In genomic region chr7:103877565-103877964, GRCh38 we compare ENCODE assay signal across 27 cellular contexts.
"Had no signal": no experiment of that assay in that cellular context is flagged by ENCODE, and none has a peak within 500 bp of the region (broad histone marks: within the 10 kb centered on the region; RNA-seq: fewer than 3 reads in every experiment).

No MANE protein-coding gene starts in this region.

- ATAC-seq: activated naive CD4-positive, alpha-beta T cell treated with anti-CD3 and anti-CD28 coated beads, Interleukin-2, amount 50 U/mL, for 72 hours; activated naive CD8-positive, alpha-beta T cell treated with anti-CD3 and anti-CD28 coated beads, Interleukin-2, amount 50 U/mL, for 24 hours; activated T-cell treated with anti-CD3 and anti-CD28 coated beads, Interleukin-2, amount 50 U/mL, for 4 hours; body of pancreas; SK-N-SH treated with all-trans-retinoic acid at 6 μM for 48 hours; T-helper 17 cell had no signal

- H3K9me3 Mint-ChIP-seq: activated B cell treated with CpG ODN at 0.5 μM for 24 hours; activated CD4-positive, alpha-beta memory T cell treated with anti-CD3 and anti-CD28 coated beads for 36 hours; activated CD4-positive, alpha-beta T cell treated with anti-CD3 and anti-CD28 coated beads, Interleukin-2, amount 10 ng/mL, durations not matched to agents 7 days and 5 days; activated T-cell treated with anti-CD3 and anti-CD28 coated beads, Interleukin-2, amount 50 U/mL, for 4 hours had no signal

- H3K9me3 ChIP-seq: ascending aorta, body of pancreas, Peyer's patch, SJCRH30 had no signal

- H3K4me3 Mint-ChIP-seq: activated B cell treated with CpG ODN at 0.5 μM for 24 hours; activated CD4-positive, alpha-beta memory T cell treated with anti-CD3 and anti-CD28 coated beads for 36 hours; activated CD4-positive, alpha-beta T cell treated with anti-CD3 and anti-CD28 coated beads, Interleukin-2, amount 10 ng/mL, durations not matched to agents 7 days and 5 days; activated naive CD8-positive, alpha-beta T cell treated with anti-CD3 and anti-CD28 coated beads, Interleukin-2, amount 50 U/mL, for 24 hours; activated T-cell treated with anti-CD3 and anti-CD28 coated beads, Interleukin-2, amount 50 U/mL, for 4 hours; T-helper 17 cell had no signal

- H3K27me3 Mint-ChIP-seq: activated CD4-positive, alpha-beta T cell treated with anti-CD3 and anti-CD28 coated beads, Interleukin-2, amount 10 ng/mL, durations not matched to agents 7 days and 5 days; activated naive CD8-positive, alpha-beta T cell treated with anti-CD3 and anti-CD28 coated beads, Interleukin-2, amount 50 U/mL, for 24 hours; T-helper 17 cell had no signal

- H3K4me1 ChIP-seq: ascending aorta, body of pancreas, Peyer's patch, SJCRH30 had no signal

- H3K36me3 ChIP-seq: ascending aorta, cardiac muscle cell, Peyer's patch, SJCRH30 had no signal

- H3K4me1 Mint-ChIP-seq: activated B cell treated with CpG ODN at 0.5 μM for 24 hours; activated CD4-positive, alpha-beta T cell treated with anti-CD3 and anti-CD28 coated beads, Interleukin-2, amount 10 ng/mL, durations not matched to agents 7 days and 5 days; activated naive CD8-positive, alpha-beta T cell treated with anti-CD3 and anti-CD28 coated beads, Interleukin-2, amount 50 U/mL, for 24 hours; T-helper 17 cell had no signal

- H3K36me3 Mint-ChIP-seq: activated CD4-positive, alpha-beta memory T cell treated with anti-CD3 and anti-CD28 coated beads for 36 hours; activated naive CD4-positive, alpha-beta T cell treated with anti-CD3 and anti-CD28 coated beads, Interleukin-2, amount 50 U/mL, for 72 hours had no signal

- H3K27me3 ChIP-seq: ascending aorta, body of pancreas, cardiac muscle cell, Peyer's patch, SJCRH30 had no signal

- H3K27ac Mint-ChIP-seq: activated B cell treated with CpG ODN at 0.5 μM for 24 hours; activated CD4-positive, alpha-beta memory T cell treated with anti-CD3 and anti-CD28 coated beads for 36 hours; activated CD4-positive, alpha-beta T cell treated with anti-CD3 and anti-CD28 coated beads, Interleukin-2, amount 10 ng/mL, durations not matched to agents 7 days and 5 days; activated naive CD4-positive, alpha-beta T cell treated with anti-CD3 and anti-CD28 coated beads, Interleukin-2, amount 50 U/mL, for 72 hours; activated naive CD8-positive, alpha-beta T cell treated with anti-CD3 and anti-CD28 coated beads, Interleukin-2, amount 50 U/mL, for 24 hours; T-helper 17 cell had no signal

- DNase-seq: activated B cell treated with CpG ODN at 0.5 μM for 24 hours; activated CD4-positive, alpha-beta memory T cell treated with anti-CD3 and anti-CD28 coated beads for 36 hours; activated CD4-positive, alpha-beta T cell treated with anti-CD3 and anti-CD28 coated beads for 1 hour; activated CD4-positive, alpha-beta T cell treated with anti-CD3 and anti-CD28 coated beads, Interleukin-2, amount 10 ng/mL, durations not matched to agents 7 days and 5 days; activated CD8-positive, alpha-beta memory T cell treated with anti-CD3 and anti-CD28 coated beads for 24 hours; activated effector memory CD4-positive, alpha-beta T cell treated with anti-CD3 and anti-CD28 coated beads, Interleukin-2, amount 50 U/mL, for 16 hours; activated naive CD4-positive, alpha-beta T cell treated with Interleukin-2 at 50 U/mL for 16 hours; activated naive CD8-positive, alpha-beta T cell treated with anti-CD3 and anti-CD28 coated beads, Interleukin-2, amount 50 U/mL, for 24 hours; activated T-cell treated with anti-CD3 and anti-CD28 coated beads, Interleukin-2, amount 50 U/mL, for 4 hours; amniotic stem cell; body of pancreas; NCI-H1092 treated with DMSO at 0.1 percent for 48 hours; NCI-H1436; NCI-H187; NCI-H2081 treated with DMSO at 0.1 percent for 48 hours; NCI-H446; NCI-H524; Peyer's patch; Right ventricle myocardium superior; SJCRH30; T-helper 17 cell; T-helper 9 cell had no signal

- H3K4me3 ChIP-seq: ascending aorta, body of pancreas, cardiac muscle cell, Peyer's patch, SJCRH30 had no signal

- H3K27ac ChIP-seq: ascending aorta, body of pancreas, cardiac muscle cell, Peyer's patch, RWPE1, SJCRH30 had no signal
